In genomic region chr1:89863165-89863835, GRCh38 we compare ENCODE assay signal across 21 cellular contexts. TPM values are rescaled to one million over a fixed set of nuclear protein-coding genes. Genes with fewer than 3 reads are reported as not detected.
DNase-seq lines count a peak whose midpoint lies in the region; ATAC-seq and TF ChIP-seq lines count a peak whose summit lies in the region.
"Had no signal": no experiment of that assay in that cellular context is flagged by ENCODE, and none has a peak within 500 bp of the region (broad histone marks: within the 10 kb centered on the region; RNA-seq: fewer than 3 reads in every experiment).

No MANE protein-coding gene starts in this region.

- no peak overlapping the region for H3K4me3 Mint-ChIP-seq in H9
- H3K4me3 Mint-ChIP-seq in activated T-helper 17 cell treated with anti-CD3 and anti-CD28 coated beads, Interleukin-2, amount 50 U/mL, for 72 hours: peak overlapping the region; percentile 72
- H3K4me3 Mint-ChIP-seq in natural killer cell: peak overlapping the region; percentile 73

- no peak overlapping the region for H3K14ac ChIP-seq in H9 (ENCODE audit: insufficient read depth, low read length)

- no peak overlapping the region for H2BK15ac ChIP-seq in H9 (ENCODE audit: low read depth, low read length)

- H2BK120ac ChIP-seq in H9 (ENCODE audit: low read depth, low read length, poor library complexity, severe bottlenecking): no peak overlapping the region

- no peak overlapping the region for H3K9ac ChIP-seq in H9 (ENCODE audit: extremely low read depth, insufficient read length, low read length)

- DNase-seq in DMS79 treated with DMSO at 0.1 percent for 48 hours (lab: John Stamatoyannopoulos, UW) (peak; percentile 63), DMS79 (lab: John Stamatoyannopoulos, UW) (no peak), H9 (no peak), natural killer cell (no peak), heart right ventricle (no peak)
- DNase-seq: adrenal gland; cerebellar nuclear complex; glutamatergic neuron; NCI-H1092 treated with DMSO at 0.1 percent for 48 hours; NCI-H345; pancreas; SHP77 treated with DMSO at 0.1 percent for 48 hours; stimulated activated CD4-positive, alpha-beta T cell treated with anti-CD3 and anti-CD28 coated beads, Interleukin-12 subunit alpha, Interleukin-12 subunit beta, amount 100 ng/mL, for 4 hours; substantia nigra had no signal

- H3K4me1 Mint-ChIP-seq in H9 (peaks cover 36 to 42% of the 10 kb centered on the region in 2 experiments), natural killer cell (peaks cover 29 to 37% of the 10 kb centered on the region in 2 donors)
- H3K4me1 Mint-ChIP-seq in activated T-helper 17 cell treated with anti-CD3 and anti-CD28 coated beads, Interleukin-2, amount 50 U/mL, for 72 hours: peaks cover 51% of the 10 kb centered on the region

- no peak overlapping the region for H2AK5ac ChIP-seq in H9 (ENCODE audit: insufficient read length, low read length)

- no peaks in the 10 kb centered on the region for H3K9me3 Mint-ChIP-seq in H9
- H3K9me3 Mint-ChIP-seq in activated T-helper 17 cell treated with anti-CD3 and anti-CD28 coated beads, Interleukin-2, amount 50 U/mL, for 72 hours: no peaks in the 10 kb centered on the region
- H3K9me3 Mint-ChIP-seq in natural killer cell: no peaks in the 10 kb centered on the region

- H3K27me3 ChIP-seq in H9 (ENCODE audit: insufficient read depth, low read length) (no peaks in the 10 kb centered on the region), heart right ventricle (no peaks in the 10 kb centered on the region)
- H3K27me3 ChIP-seq: adrenal gland, pancreas had no signal

- H3K27ac ChIP-seq in H9 (ENCODE audit: insufficient read length, low read depth, low read length): no peak overlapping the region
- peak overlapping the region in 1 of 10 donors; percentile 13 for H3K27ac ChIP-seq in heart right ventricle
- H3K27ac ChIP-seq: 22Rv1, C4-2B, pancreas had no signal

- no peak overlapping the region for H3K23ac ChIP-seq in H9 (ENCODE audit: insufficient read length, low read depth, low read length)

- H2AFZ ChIP-seq in H9 (ENCODE audit: low read length): no peak overlapping the region

- H3K4me3 ChIP-seq in heart right ventricle: no peak overlapping the region
- H3K4me3 ChIP-seq: adrenal gland, pancreas had no signal

- H3K4me2 ChIP-seq in H9 (ENCODE audit: insufficient read depth, insufficient read length, low read length): no peak overlapping the region

- ATAC-seq in activated T-helper 17 cell treated with anti-CD3 and anti-CD28 coated beads, Interleukin-2, amount 50 U/mL, for 72 hours (replicated peaks): peak; percentile 61
- ATAC-seq in natural killer cell (peak; percentile 40 to 78 (median 46)), GM21528 (IDR thresholded peaks at IDR 0.05; ENCODE audit: low FRiP score, unreplicated experiment) (no peak), heart right ventricle (no peak), GM18502 (IDR thresholded peaks at IDR 0.05; ENCODE audit: poor library complexity, unreplicated experiment) (no peak)
- ATAC-seq: HCT116, HepG2, pancreas had no signal

- no peak overlapping the region for H2BK5ac ChIP-seq in H9 (ENCODE audit: insufficient read length, low read length)

- no peaks in the 10 kb centered on the region for H3K27me3 Mint-ChIP-seq in H9 (ENCODE audit: low read depth)
- no peaks in the 10 kb centered on the region for H3K27me3 Mint-ChIP-seq in activated T-helper 17 cell treated with anti-CD3 and anti-CD28 coated beads, Interleukin-2, amount 50 U/mL, for 72 hours
- no peaks in the 10 kb centered on the region for H3K27me3 Mint-ChIP-seq in natural killer cell (ENCODE audit: low read depth in 2 of 2)

- H3K4ac ChIP-seq in H9 (ENCODE audit: low read depth, low read length): no peak overlapping the region

- H3K56ac ChIP-seq in H9 (ENCODE audit: insufficient read length, low read depth, low read length): no peak overlapping the region

- peaks cover 0 to 7% (median 0%) of the 10 kb centered on the region in 9 donors for H3K36me3 ChIP-seq in heart right ventricle
- H3K36me3 ChIP-seq: adrenal gland, pancreas had no signal

- no peak overlapping the region for H2BK20ac ChIP-seq in H9 (ENCODE audit: low read depth, low read length, poor library complexity, severe bottlenecking)

- no peaks in the 10 kb centered on the region for H4K20me1 ChIP-seq in H9 (ENCODE audit: control insufficient read depth, insufficient read depth, insufficient read length)

- intact Hi-C loops in natural killer cell (cut with micrococcal nuclease) (no loop called here), heart right ventricle (cut with DNase I) (no loop called here)

- TF ChIP-seq CTCF in H9 (conservative IDR thresholded peaks at IDR 0.05) (no peak), natural killer cell (IDR thresholded peaks at IDR 0.05) (no peak), heart right ventricle (IDR thresholded peaks at IDR 0.05) (no peak)

- no peaks in the 10 kb centered on the region for H3K79me1 ChIP-seq in H9 (ENCODE audit: insufficient read depth, low read depth, low read length, poor library complexity, severe bottlenecking)

- no peak overlapping the region for H3K18ac ChIP-seq in H9 (ENCODE audit: insufficient read length, low read depth, low read length)

- H3K23me2 ChIP-seq in H9 (ENCODE audit: insufficient read length, low read depth, low read length, poor library complexity, severe bottlenecking): no peaks in the 10 kb centered on the region

- no peaks in the 10 kb centered on the region for H3K9me3 ChIP-seq in H9 (ENCODE audit: control insufficient read depth, low read depth, low read length)
- no peaks in the 10 kb centered on the region for H3K9me3 ChIP-seq in heart right ventricle
- H3K9me3 ChIP-seq: adrenal gland, pancreas had no signal

- no peak overlapping the region for H2BK12ac ChIP-seq in H9 (ENCODE audit: insufficient read length, low read depth, low read length)

- H3K27ac Mint-ChIP-seq in H9 (peak overlapping the region; percentile 23 to 86 (median 79)), natural killer cell (peak overlapping the region; percentile 92 to 96)
- H3K27ac Mint-ChIP-seq in activated T-helper 17 cell treated with anti-CD3 and anti-CD28 coated beads, Interleukin-2, amount 50 U/mL, for 72 hours: peak overlapping the region; percentile 92

- no peak overlapping the region for H4K8ac ChIP-seq in H9 (replicated peaks; ENCODE audit: insufficient read length, low read depth, low read length)

- no peak overlapping the region for H4K91ac ChIP-seq in H9 (ENCODE audit: insufficient read length, low read depth, low read length)

- no peak overlapping the region for H4K5ac ChIP-seq in H9 (ENCODE audit: insufficient read length, low read depth, low read length)

- no peak overlapping the region for H3T11ph ChIP-seq in H9 (ENCODE audit: low read length)

- H3K79me2 ChIP-seq in H9 (ENCODE audit: insufficient read depth, low read length): 0 out of 2 replicates have a peak, but pooled peaks cover 2% of the 10 kb centered on the region

- peaks cover 3% of the 10 kb centered on the region; the same call in 1 of the 2 replicates for H3K4me1 ChIP-seq in H9 (ENCODE audit: insufficient read depth, low read length)
- peaks cover 0 to 13% (median 10%) of the 10 kb centered on the region in 9 donors for H3K4me1 ChIP-seq in heart right ventricle

- peaks cover 7 to 9% (median 8%) of the 10 kb centered on the region in 3 experiments; a peak in 6 of 7 replicates for H3K36me3 Mint-ChIP-seq in H9 (ENCODE audit: insufficient read depth in 1 of 3, low read depth in 3 of 3)
- peaks cover 40% of the 10 kb centered on the region for H3K36me3 Mint-ChIP-seq in activated T-helper 17 cell treated with anti-CD3 and anti-CD28 coated beads, Interleukin-2, amount 50 U/mL, for 72 hours (ENCODE audit: low read depth)
- no peaks in the 10 kb centered on the region for H3K36me3 Mint-ChIP-seq in natural killer cell

- no CpG with 5 or more reads among the region's 3 CpGs for WGBS in H9 (ENCODE audit: extremely low coverage, insufficient read length, low lambda C conversion rate)
- 94 to 95% methylated on average over 3 of the region's 3 CpGs for WGBS in heart right ventricle, 2 donors

RNA-seq across cellular contexts. Expression of gene LRRC8D, which starts 42.5 kb away (rescaled TPM):
- 34.7 and 37.2 TPM in 2 replicates for total RNA-seq in H9 (2021)
- total RNA-seq in activated T-helper 17 cell treated with anti-CD3 and anti-CD28 coated beads, Interleukin-2, amount 50 U/mL, for 72 hours: 10 to 100 TPM; 15.2 to 24.0 TPM
- 10 to 100 TPM; 16.2 to 26.2 (median 17.1) TPM for total RNA-seq in natural killer cell
- total RNA-seq in heart right ventricle: 1 to 10 TPM; 5.1 to 8.2 (median 6.6) TPM
- 10 to 100 TPM in 1 of 2 donors, 1 to 10 TPM in 1; 3.0 to 11.0 TPM for polyA plus RNA-seq in heart right ventricle

Comparison
In these comparisons a context has a peak if more than half of its experiments do, and no peak if none do; other contexts are left out.
1. H3K4me3 Mint-ChIP-seq: peak in activated T-helper 17 cell treated with anti-CD3 and anti-CD28 coated beads, Interleukin-2, amount 50 U/mL, for 72 hours (single experiment) and natural killer cell (single experiment); none in H9 (0 of 2).
2. ATAC-seq: peak in activated T-helper 17 cell treated with anti-CD3 and anti-CD28 coated beads, Interleukin-2, amount 50 U/mL, for 72 hours (single experiment) and natural killer cell (3 of 3); none in GM21528 (single experiment), heart right ventricle (0 of 8) and GM18502 (single experiment).
3. Peak in every context shown above with its lines, with median percentiles within 50 percentile points of each other: H3K27ac Mint-ChIP-seq.